8 cellular contexts compared by ENCODE assay signal in genomic region chr12:111396726-111397445, GRCh38. TPM values are rescaled to one million over a fixed set of nuclear protein-coding genes. Genes with fewer than 3 reads are reported as not detected.
A peak's percentile ranks its signal among the peaks of the same experiment; 100 is the strongest.
DNase-seq lines count a peak whose midpoint lies in the region; ATAC-seq, FAIRE-seq and TF ChIP-seq lines count a peak whose summit lies in the region.

No MANE protein-coding gene starts in this region.

- H4K20me1 ChIP-seq in H1 (replicated peaks in 1 of 2; ENCODE audit: control insufficient read depth in 1 of 2, insufficient read depth in 2 of 2, low read length in 2 of 2), result no peaks in the 10 kb centered on the region

- TF ChIP-seq CTCF in H1 (IDR thresholded peaks at IDR 0.05; ENCODE audit: control extremely low read depth in 1 of 3, insufficient read depth in 1 of 3, low read depth in 1 of 3, low read length in 3 of 3) (peak; percentile 92 to 100 (median 96)), mucosa of descending colon (IDR thresholded peaks at IDR 0.05) (peak; percentile 91)

- intact Hi-C loops in mucosa of descending colon (cut with DNase I, micrococcal nuclease), result loop anchor here in 1 of 2 donors (2.0 to 5.0 kb wide), 2 partner anchors 54 to 130 kb away; no protein-coding TSS in a partner anchor

- no peak overlapping the region for H3K4ac ChIP-seq in H1 (replicated peaks; ENCODE audit: insufficient read length, low read depth, low read length)

- TF ChIP-seq RAD21 in H1 (IDR thresholded peaks at IDR 0.05 in 1 of 2, conservative IDR thresholded peaks at IDR 0.05 in 1 of 2; ENCODE audit: low read depth in 2 of 2, low read length in 2 of 2), result peak; percentile 95 to 97

- no peaks in the 10 kb centered on the region for H3K79me1 ChIP-seq in H1 (ENCODE audit: low read depth, low read length)

- H3K79me2 ChIP-seq in H1 (ENCODE audit: control insufficient read depth in 1 of 2, insufficient read depth in 2 of 2, low read length in 2 of 2), result no peaks in the 10 kb centered on the region

- no peak overlapping the region for H4K91ac ChIP-seq in H1 (replicated peaks; ENCODE audit: insufficient read length, low read length)

- no peak overlapping the region for H3K4me2 ChIP-seq in H1 (ENCODE audit: insufficient read depth in 1 of 2, low read depth in 2 of 2, low read length in 2 of 2)

- H3K4me1 ChIP-seq in H1 (replicated peaks in 1 of 4; ENCODE audit: control insufficient read depth in 3 of 4, insufficient read depth in 4 of 4, low read length in 3 of 4) (no peaks in the 10 kb centered on the region), mucosa of descending colon (ENCODE audit: low read depth) (no peaks in the 10 kb centered on the region)

- H3K23me2 ChIP-seq in H1 (ENCODE audit: low read depth, low read length), result no peaks in the 10 kb centered on the region

- no peak overlapping the region for H3K23ac ChIP-seq in H1 (ENCODE audit: insufficient read length)

- H4K5ac ChIP-seq in H1 (ENCODE audit: insufficient read length, low read depth, low read length), result no peak overlapping the region

- no peak overlapping the region for H2BK20ac ChIP-seq in H1 (ENCODE audit: low read length)

- H3K36me3 ChIP-seq in H1 (ENCODE audit: control insufficient read depth in 2 of 4, insufficient read depth in 4 of 4, low read length in 3 of 4) (no peaks in the 10 kb centered on the region), mucosa of descending colon (ENCODE audit: low read depth) (no peaks in the 10 kb centered on the region)

- H2BK120ac ChIP-seq in H1 (replicated peaks; ENCODE audit: low read depth, low read length), result no peak overlapping the region

- no peak overlapping the region for H3K56ac ChIP-seq in H1 (replicated peaks; ENCODE audit: insufficient read length, low read depth, low read length)

- WGBS in H1 (ENCODE audit: extremely low coverage in 1 of 2, insufficient coverage in 1 of 2, insufficient read length in 1 of 2, insufficient replicate concordance in 2 of 2, low coverage in 1 of 2, low lambda C conversion rate in 2 of 2, missing lambda C conversion rate in 1 of 2), 2 experiments, result 19% methylated on average over 29 of the region's 34 CpGs; no CpG with 5 or more reads in 1 of the 2 experiments

- CTCF ChIA-PET in H1 (lab: Charles Lee; ENCODE audit: partially characterized antibody), result interaction anchor here (0.5 to 22.8 kb wide), 44 partner anchors 8 to 640 kb away, joined by 3 to 838 read pairs (median 6); partner anchors contain the start of genes PHETA1 and SH2B3

- no peak overlapping the region for H2BK12ac ChIP-seq in H1 (ENCODE audit: low read depth, low read length)

- no peaks in the 10 kb centered on the region for H3K9me3 ChIP-seq in H1 (ENCODE audit: insufficient read depth in 2 of 2, low read depth in 1 of 2, low read length in 1 of 2)
- no peaks in the 10 kb centered on the region for H3K9me3 ChIP-seq in mucosa of descending colon

- no peak for TF ChIP-seq POLR2A in H1 (IDR thresholded peaks at IDR 0.05; ENCODE audit: control extremely low read depth in 1 of 2, low read depth in 2 of 2, low read length in 2 of 2)

- FAIRE-seq in H1 (lab: Jason Lieb, UNC), result no peak

- no peak overlapping the region for H2BK15ac ChIP-seq in H1 (ENCODE audit: low read length)

- no peak overlapping the region for H3K14ac ChIP-seq in H1 (ENCODE audit: insufficient read length)

- no peak overlapping the region for H3K18ac ChIP-seq in H1 (ENCODE audit: extremely low read depth, low read length)

- no peak overlapping the region for H2AFZ ChIP-seq in H1 (ENCODE audit: low read length)

- H3K27me3 ChIP-seq in H1 (replicated peaks in 1 of 4; ENCODE audit: control insufficient read depth in 3 of 4, extremely low read depth in 1 of 4, insufficient read depth in 3 of 4, low read length in 3 of 4), result no peaks in the 10 kb centered on the region

- TF ChIP-seq EP300 in H1 (IDR thresholded peaks at IDR 0.05; ENCODE audit: borderline replicate concordance in 1 of 2, low read depth in 2 of 2, low read length in 2 of 2), result no peak

- DNase-seq in AG08395 (ENCODE audit: low spot score) (peak; percentile 91), NOMO-1 treated with DMSO at 0.1 percent for 48 hours (lab: John Stamatoyannopoulos, UW; ENCODE audit: unreplicated experiment) (peak; percentile 74), H1 (ENCODE audit: low read depth in 1 of 2, low spot score in 2 of 2) (peak; percentile 60 to 98), mucosa of descending colon (peak; percentile 85 to 91 (median 89))
- peak; percentile 64 for DNase-seq in activated CD8-positive, alpha-beta memory T cell treated with anti-CD3 and anti-CD28 coated beads, Interleukin-2, amount 50 U/mL, for 1 hour (ENCODE audit: extremely low read depth)
- DNase-seq in stimulated activated CD8-positive, alpha-beta memory T cell treated with anti-CD3 and anti-CD28 coated beads, Interleukin-2, amount 100 ng/mL, for 48 hours (ENCODE audit: low read depth in 2 of 2), result peak; percentile 81 to 86

- POLR2A ChIA-PET in H1 (lab: Charles Lee; ENCODE audit: partially characterized antibody), result interaction anchor here (0.7 to 1.6 kb wide), 7 partner anchors 8 to 61 kb away, joined by 3 to 8 read pairs (median 4); no protein-coding TSS in a partner anchor

- H3K4me3 ChIP-seq in H1 (ENCODE audit: extremely low read depth in 1 of 4, insufficient read depth in 2 of 4, low read depth in 3 of 4, low read length in 4 of 4), result no peak overlapping the region; a peak in 1 of 8 replicates
- no peak overlapping the region for H3K4me3 ChIP-seq in mucosa of descending colon

- no peak overlapping the region for H3K9ac ChIP-seq in H1 (replicated peaks in 1 of 4; ENCODE audit: extremely low read depth in 1 of 4, low read depth in 3 of 4, low read length in 3 of 4)

- ATAC-seq in GM18909 (IDR thresholded peaks at IDR 0.05; ENCODE audit: poor library complexity, unreplicated experiment) (peak; percentile 65), HG03571 (IDR thresholded peaks at IDR 0.05; ENCODE audit: unreplicated experiment) (peak; percentile 48), mucosa of descending colon (peak; percentile 98)

- no peak overlapping the region for H3K27ac ChIP-seq in H1 (ENCODE audit: low read depth, low read length)

- H4K8ac ChIP-seq in H1 (ENCODE audit: extremely low read depth, insufficient read depth, low read length), result no peak overlapping the region

- no peak overlapping the region for H2BK5ac ChIP-seq in H1 (ENCODE audit: low read depth, low read length)

- H2AK5ac ChIP-seq in H1 (ENCODE audit: low read depth, low read length), result no peak overlapping the region

TF ChIP-seq in H1, 55 proteins besides CTCF, POLR2A, EP300 and RAD21 (continues in another document):
- TF ChIP-seq TBP (IDR thresholded peaks at IDR 0.05; ENCODE audit: low read depth, low read length) (no peak), SAP30 (IDR thresholded peaks at IDR 0.05; ENCODE audit: insufficient read depth, insufficient replicate concordance, low read length) (no peak), FOSL1 (IDR thresholded peaks at IDR 0.05; ENCODE audit: insufficient read depth, low read depth, low read length) (0 out of 2 replicates have a peak, but pooled peaks have one; percentile 5), YY1 (IDR thresholded peaks at IDR 0.05; ENCODE audit: low read depth, low read length) (peak; percentile 69; the same call in 1 of the 2 replicates), GABPA (IDR thresholded peaks at IDR 0.05; ENCODE audit: borderline replicate concordance, insufficient read depth, low read length) (peak; percentile 67; the same call in 1 of the 2 replicates), JUN (IDR thresholded peaks at IDR 0.05; ENCODE audit: low read depth, low read length) (no peak), BACH1 (IDR thresholded peaks at IDR 0.05; ENCODE audit: low read length) (peak; percentile 87), TAF1 (IDR thresholded peaks at IDR 0.05; ENCODE audit: low read depth, low read length) (no peak), SP1 (IDR thresholded peaks at IDR 0.05; ENCODE audit: low read depth, low read length) (no peak), ATF3 (IDR thresholded peaks at IDR 0.05; ENCODE audit: insufficient read depth, low read depth, low read length) (0 out of 2 replicates have a peak, but pooled peaks have one; percentile 44), PHF8 (conservative IDR thresholded peaks at IDR 0.05; ENCODE audit: low read depth, low read length) (no peak), CEBPB (IDR thresholded peaks at IDR 0.05; ENCODE audit: low read depth, low read length) (0 out of 2 replicates have a peak, but pooled peaks have one; percentile 14), RBBP5 (IDR thresholded peaks at IDR 0.05; ENCODE audit: borderline replicate concordance, low read depth, low read length) (no peak), CHD2 (IDR thresholded peaks at IDR 0.05; ENCODE audit: low read length) (no peak), HDAC2 (IDR thresholded peaks at IDR 0.05; ENCODE audit: borderline replicate concordance in 1 of 2, low read depth in 2 of 2, low read length in 2 of 2) (peak; percentile 47 to 97; a peak in 3 of 4 replicates), ASH2L (IDR thresholded peaks at IDR 0.05; ENCODE audit: low read length) (no peak)

RNA-seq across cellular contexts. Expression of gene SH2B3, which starts 8.8 kb away (rescaled TPM):
- total RNA-seq in H1 (2021; fragmentation: NEBNext Ultra II Directional; extraction: Animal tissue kit (Norgen Biotek cat#: 25700)), result 29.8 and 34.1 TPM in 2 replicates
- polyA plus RNA-seq in H1 (2011; rRNA removed), result 20.8 and 25.1 TPM in 2 replicates
- polyA plus RNA-seq in H1 (2011; cell fraction: cytosol; rRNA removed), result 18.3 TPM
- 18.8 TPM for polyA plus RNA-seq in H1 (2011; cell fraction: nucleus; rRNA removed)
- 18.4 to 20.9 TPM (median 20.6 TPM) in 4 replicates for polyA plus RNA-seq in H1 (2012, experiment 1 of 2)
- 12.1 TPM for polyA plus RNA-seq in H1 (2012, experiment 2 of 2)
- 20.8 TPM for polyA plus RNA-seq in H1 (2013, experiment 1 of 2)
- 21.5 TPM for polyA plus RNA-seq in H1 (2013, experiment 2 of 2)
- polyA minus RNA-seq in H1 (2011; rRNA and poly(A)+ RNA removed), result 12.6 and 17.8 TPM in 2 replicates
- 19.1 TPM for polyA minus RNA-seq in H1 (2011; cell fraction: cytosol; rRNA and poly(A)+ RNA removed)
- polyA minus RNA-seq in H1 (2011; cell fraction: nucleus; rRNA and poly(A)+ RNA removed), result 14.7 TPM
- 10 to 100 TPM; 16.5 to 22.4 (median 20.5) TPM for total RNA-seq in mucosa of descending colon

RNA-seq across cellular contexts. Expression of gene PHETA1, which starts 28.0 kb away (rescaled TPM):
- 12.3 and 13.7 TPM in 2 replicates for total RNA-seq in H1 (2021; fragmentation: NEBNext Ultra II Directional; extraction: Animal tissue kit (Norgen Biotek cat#: 25700))
- polyA plus RNA-seq in H1 (2011; rRNA removed), result 5.2 and 9.7 TPM in 2 replicates
- polyA plus RNA-seq in H1 (2011; cell fraction: cytosol; rRNA removed), result 7.1 TPM
- polyA plus RNA-seq in H1 (2011; cell fraction: nucleus; rRNA removed), result 8.6 TPM
- 5.3 to 9.2 TPM (median 8.8 TPM) in 4 replicates for polyA plus RNA-seq in H1 (2012, experiment 1 of 2)
- 12.2 TPM for polyA plus RNA-seq in H1 (2012, experiment 2 of 2)
- 6.6 TPM for polyA plus RNA-seq in H1 (2013, experiment 1 of 2)
- 6.6 TPM for polyA plus RNA-seq in H1 (2013, experiment 2 of 2)
- polyA minus RNA-seq in H1 (2011; rRNA and poly(A)+ RNA removed), result 2.0 and 2.5 TPM in 2 replicates
- polyA minus RNA-seq in H1 (2011; cell fraction: cytosol; rRNA and poly(A)+ RNA removed), result 5.1 TPM
- 5.7 TPM for polyA minus RNA-seq in H1 (2011; cell fraction: nucleus; rRNA and poly(A)+ RNA removed)
- 10 to 100 TPM; 21.4 to 39.8 (median 23.4) TPM for total RNA-seq in mucosa of descending colon

Comparison
In these comparisons a context has a peak if more than half of its experiments do, and no peak if none do; other contexts are left out.
1. ATAC-seq: peak in every context shown above with its lines; median percentile 98 in mucosa of descending colon; 65 in GM18909; 48 in HG03571.